Comparison of ENCODE assay signal across 7 cellular contexts in the genomic region with DNA sequence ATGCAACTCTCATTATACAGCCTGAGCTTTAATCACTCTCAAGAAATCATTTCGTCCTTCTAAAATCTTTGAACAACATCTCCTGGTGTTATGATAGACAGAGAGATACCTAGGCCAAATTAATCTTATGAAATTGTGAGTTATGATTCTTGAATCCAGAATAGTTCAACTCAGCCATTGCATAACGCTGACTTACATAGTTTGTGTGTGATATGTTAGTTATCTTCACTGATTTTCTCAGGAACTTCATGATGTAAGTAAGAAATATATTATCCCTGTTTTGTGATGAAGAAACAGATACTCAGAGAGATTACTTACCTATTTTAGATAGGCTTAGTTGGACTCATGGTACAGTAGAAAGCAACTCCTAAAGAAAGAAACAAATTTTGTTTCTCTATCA.
"Had no signal": no experiment of that assay in that cellular context is flagged by ENCODE, and none has a peak within 500 bp of the region (broad histone marks: within the 10 kb centered on the region; RNA-seq: fewer than 3 reads in every experiment).

No MANE protein-coding gene starts in this region.

- H3K36me3 ChIP-seq: HAP-1 had no signal

- H3K4me1 Mint-ChIP-seq: IgD-negative memory B cell had no signal

- H3K4me3 ChIP-seq: GM23338, HAP-1 had no signal

- H2AFZ ChIP-seq: GM23338 had no signal

- H3K4me2 ChIP-seq: GM23338 had no signal

- H3K4me3 Mint-ChIP-seq: GM23338, HFFc6, IgD-negative memory B cell had no signal

- H3K9me3 Mint-ChIP-seq: GM23338, HFFc6, IgD-negative memory B cell had no signal

- ATAC-seq: GM23338, HCT116 had no signal

- H3K27ac Mint-ChIP-seq: GM23338, HFFc6 had no signal

- H3K9me3 ChIP-seq: HAP-1 had no signal

- H3K36me3 Mint-ChIP-seq: IgD-negative memory B cell had no signal

- DNase-seq: H7, HFFc6, KBM-7 had no signal
